ENCODE assay signal across 30 cellular contexts in the genomic region with DNA sequence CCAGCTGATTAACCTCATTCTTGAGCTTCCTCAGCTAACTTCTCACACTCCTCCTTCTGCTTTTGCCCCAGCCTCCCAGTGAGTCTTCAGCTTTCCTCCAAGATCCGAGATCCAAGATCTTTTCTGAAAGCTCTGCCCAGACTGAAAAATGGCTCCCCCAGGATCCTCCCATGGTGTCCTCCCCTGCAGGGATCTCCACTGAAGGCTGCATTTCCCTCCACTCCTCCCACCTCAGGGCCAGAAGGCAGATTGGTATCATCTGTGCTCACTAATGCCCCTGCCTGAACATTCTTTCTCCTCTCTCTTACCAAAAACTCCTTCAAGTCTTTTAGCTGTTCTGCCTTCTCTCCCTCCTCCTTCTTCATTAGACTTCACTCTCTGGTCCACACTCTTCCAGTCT. TPM values are rescaled to one million over a fixed set of nuclear protein-coding genes. Genes with fewer than 3 reads are reported as not detected.
"Had no signal": no experiment of that assay in that cellular context is flagged by ENCODE, and none has a peak within 500 bp of the region (broad histone marks: within the 10 kb centered on the region; RNA-seq: fewer than 3 reads in every experiment).

No MANE protein-coding gene starts in this region.

- H3K4me1 ChIP-seq: esophagus squamous epithelium, left lung, psoas muscle, sigmoid colon, stomach, thyroid gland had no signal

- H3K4me1 Mint-ChIP-seq: stimulated activated effector memory CD8-positive, alpha-beta T cell treated with anti-CD3 and anti-CD28 coated beads, Interleukin-12 subunit alpha, Interleukin-12 subunit beta, amount 100 ng/mL, for 72 hours had no signal

- ATAC-seq: left cardiac atrium; left lung; mucosa of descending colon; psoas muscle; right cardiac atrium; stimulated activated effector memory CD8-positive, alpha-beta T cell treated with anti-CD3 and anti-CD28 coated beads, Interleukin-12 subunit alpha, Interleukin-12 subunit beta, amount 100 ng/mL, for 72 hours had no signal

- H3K4me3 ChIP-seq: coronary artery, esophagus squamous epithelium, left lung, mucosa of descending colon, ovary, psoas muscle, sigmoid colon, stomach, thyroid gland had no signal

- H3K36me3 ChIP-seq: esophagus squamous epithelium, left lung, ovary, sigmoid colon, stomach, thyroid gland had no signal

- H3K27ac ChIP-seq: coronary artery, esophagus squamous epithelium, left lung, ovary, psoas muscle, sigmoid colon, stomach, thyroid gland had no signal

- DNase-seq: dermis blood vessel endothelial cell; effector memory CD4-positive, alpha-beta T cell; erythroblast; esophagus squamous epithelium; foreskin melanocyte; head of caudate nucleus; left cardiac atrium; left lung; mesenchymal stem cell; mucosa of descending colon; naive B cell; occipital lobe; ovary; posterior cingulate gyrus; psoas muscle; right cardiac atrium; sigmoid colon; stimulated activated CD4-positive, alpha-beta T cell treated with anti-CD3 and anti-CD28 coated beads, Interleukin-2, amount 100 ng/mL, for 24 hours; stimulated activated CD4-positive, alpha-beta T cell treated with anti-CD3 and anti-CD28 coated beads, Interleukin-4, amount 100 ng/mL, for 24 hours; stimulated activated naive CD4-positive, alpha-beta T cell treated with Interleukin-2 at 50 U/mL for 16 hours; stomach; thyroid gland had no signal

- H3K4me3 Mint-ChIP-seq: naive B cell; natural killer cell treated with Interleukin-12 subunit alpha and Interleukin-12 subunit beta and Interleukin-15 and Interleukin-18, amount 100 ng/mL, for 72 hours; stimulated activated effector memory CD8-positive, alpha-beta T cell treated with anti-CD3 and anti-CD28 coated beads, Interleukin-12 subunit alpha, Interleukin-12 subunit beta, amount 100 ng/mL, for 72 hours had no signal

- H3K36me3 Mint-ChIP-seq: natural killer cell treated with Interleukin-12 subunit alpha and Interleukin-12 subunit beta and Interleukin-15 and Interleukin-18, amount 100 ng/mL, for 72 hours; stimulated activated effector memory CD8-positive, alpha-beta T cell treated with anti-CD3 and anti-CD28 coated beads, Interleukin-12 subunit alpha, Interleukin-12 subunit beta, amount 100 ng/mL, for 72 hours had no signal

- H3K9me3 ChIP-seq: esophagus squamous epithelium, left lung, mucosa of descending colon, ovary, psoas muscle, sigmoid colon, thyroid gland had no signal

- H3K27ac Mint-ChIP-seq: naive B cell; natural killer cell treated with Interleukin-12 subunit alpha and Interleukin-12 subunit beta and Interleukin-15 and Interleukin-18, amount 100 ng/mL, for 72 hours; stimulated activated effector memory CD8-positive, alpha-beta T cell treated with anti-CD3 and anti-CD28 coated beads, Interleukin-12 subunit alpha, Interleukin-12 subunit beta, amount 100 ng/mL, for 72 hours had no signal

- H3K27me3 ChIP-seq: ovary had no signal

- H3K9me3 Mint-ChIP-seq: natural killer cell treated with Interleukin-12 subunit alpha and Interleukin-12 subunit beta and Interleukin-15 and Interleukin-18, amount 100 ng/mL, for 72 hours; stimulated activated effector memory CD8-positive, alpha-beta T cell treated with anti-CD3 and anti-CD28 coated beads, Interleukin-12 subunit alpha, Interleukin-12 subunit beta, amount 100 ng/mL, for 72 hours had no signal

RNA-seq across cellular contexts. Expression of gene FOXI3, which starts 6.1 kb away (rescaled TPM):
- total RNA-seq: dermis blood vessel endothelial cell; esophagus squamous epithelium; left cardiac atrium; left lung; lung microvascular endothelial cell; mucosa of descending colon; natural killer cell treated with Interleukin-12 subunit alpha and Interleukin-12 subunit beta and Interleukin-15 and Interleukin-18, amount 100 ng/mL, for 72 hours; ovary; psoas muscle; renal cortical epithelial cell; right cardiac atrium; sigmoid colon; skeletal muscle tissue; subcutaneous adipose tissue; thyroid gland; urinary bladder had no signal
- polyA plus RNA-seq: ovary, psoas muscle, right cardiac atrium, sigmoid colon, stomach, urinary bladder had no signal
